22 cellular contexts compared by ENCODE assay signal in the genomic region with DNA sequence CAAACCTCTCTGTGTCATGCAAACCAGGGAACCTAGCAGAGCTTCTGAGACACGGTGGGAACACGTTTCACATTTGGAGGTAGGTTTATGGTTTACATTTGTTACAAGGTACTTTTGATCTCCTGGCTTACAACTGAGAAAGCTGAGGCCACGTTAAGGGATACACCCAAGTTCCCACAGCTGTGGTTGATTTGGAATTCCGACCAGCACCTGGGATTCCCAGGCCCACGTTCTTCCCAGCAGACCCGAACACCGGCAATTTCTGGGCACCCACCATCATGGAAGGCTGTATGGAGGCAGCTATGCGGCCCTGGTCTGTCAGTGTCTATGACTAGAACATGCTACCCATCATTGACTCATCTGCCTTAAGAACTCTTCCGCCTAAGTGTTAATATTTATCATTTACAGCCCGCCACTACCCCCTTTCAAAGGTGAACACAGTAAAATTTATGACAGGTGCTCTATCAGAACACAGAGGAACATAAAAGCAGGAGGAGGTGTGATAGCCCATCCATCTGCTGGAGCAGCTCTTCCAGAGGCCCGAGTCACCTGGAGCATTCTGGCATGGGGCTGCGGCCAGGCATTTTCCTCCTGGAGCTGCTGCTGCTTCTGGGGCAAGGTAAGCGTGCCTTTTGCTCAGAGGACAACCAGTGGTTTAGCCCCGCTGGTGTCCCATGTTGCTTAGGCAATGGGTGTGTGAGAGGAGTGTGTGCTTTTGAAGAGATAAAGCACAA.
"Had no signal": no experiment of that assay in that cellular context is flagged by ENCODE, and none has a peak within 500 bp of the region (broad histone marks: within the 10 kb centered on the region; RNA-seq: fewer than 3 reads in every experiment).

A gene with protein sequence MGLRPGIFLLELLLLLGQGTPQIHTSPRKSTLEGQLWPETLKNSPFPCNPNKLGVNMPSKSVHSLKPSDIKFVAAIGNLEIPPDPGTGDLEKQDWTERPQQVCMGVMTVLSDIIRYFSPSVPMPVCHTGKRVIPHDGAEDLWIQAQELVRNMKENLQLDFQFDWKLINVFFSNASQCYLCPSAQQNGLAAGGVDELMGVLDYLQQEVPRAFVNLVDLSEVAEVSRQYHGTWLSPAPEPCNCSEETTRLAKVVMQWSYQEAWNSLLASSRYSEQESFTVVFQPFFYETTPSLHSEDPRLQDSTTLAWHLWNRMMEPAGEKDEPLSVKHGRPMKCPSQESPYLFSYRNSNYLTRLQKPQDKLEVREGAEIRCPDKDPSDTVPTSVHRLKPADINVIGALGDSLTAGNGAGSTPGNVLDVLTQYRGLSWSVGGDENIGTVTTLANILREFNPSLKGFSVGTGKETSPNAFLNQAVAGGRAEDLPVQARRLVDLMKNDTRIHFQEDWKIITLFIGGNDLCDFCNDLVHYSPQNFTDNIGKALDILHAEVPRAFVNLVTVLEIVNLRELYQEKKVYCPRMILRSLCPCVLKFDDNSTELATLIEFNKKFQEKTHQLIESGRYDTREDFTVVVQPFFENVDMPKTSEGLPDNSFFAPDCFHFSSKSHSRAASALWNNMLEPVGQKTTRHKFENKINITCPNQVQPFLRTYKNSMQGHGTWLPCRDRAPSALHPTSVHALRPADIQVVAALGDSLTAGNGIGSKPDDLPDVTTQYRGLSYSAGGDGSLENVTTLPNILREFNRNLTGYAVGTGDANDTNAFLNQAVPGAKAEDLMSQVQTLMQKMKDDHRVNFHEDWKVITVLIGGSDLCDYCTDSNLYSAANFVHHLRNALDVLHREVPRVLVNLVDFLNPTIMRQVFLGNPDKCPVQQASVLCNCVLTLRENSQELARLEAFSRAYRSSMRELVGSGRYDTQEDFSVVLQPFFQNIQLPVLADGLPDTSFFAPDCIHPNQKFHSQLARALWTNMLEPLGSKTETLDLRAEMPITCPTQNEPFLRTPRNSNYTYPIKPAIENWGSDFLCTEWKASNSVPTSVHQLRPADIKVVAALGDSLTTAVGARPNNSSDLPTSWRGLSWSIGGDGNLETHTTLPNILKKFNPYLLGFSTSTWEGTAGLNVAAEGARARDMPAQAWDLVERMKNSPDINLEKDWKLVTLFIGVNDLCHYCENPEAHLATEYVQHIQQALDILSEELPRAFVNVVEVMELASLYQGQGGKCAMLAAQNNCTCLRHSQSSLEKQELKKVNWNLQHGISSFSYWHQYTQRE (N-terminal part only) (plus strand): TSS at position 510 of the 734 bp plus-strand sequence. CDS start 55 bp downstream, at position 565.

- DNase-seq: activated CD4-positive, alpha-beta memory T cell treated with anti-CD3 and anti-CD28 coated beads for 36 hours; activated CD4-positive, alpha-beta T cell treated with anti-CD3 and anti-CD28 coated beads for 48 hours; activated gamma-delta T cell treated with Interleukin-2 at 50 U/mL for 16 hours; activated naive CD4-positive, alpha-beta T cell treated with anti-CD3 and anti-CD28 coated beads, Interleukin-2, amount 50 U/mL, for 16 hours; activated T-cell treated with anti-CD3 and anti-CD28 coated beads, Interleukin-2, amount 50 U/mL, for 4 hours; amniotic stem cell; brain microvascular endothelial cell; caudate nucleus; heart right ventricle; left cardiac atrium; mammary epithelial cell; naive thymus-derived CD4-positive, alpha-beta T cell; right lobe of liver; stimulated activated CD4-positive, alpha-beta T cell treated with anti-CD3 and anti-CD28 coated beads, Interleukin-4, amount 100 ng/mL, for 24 hours; stimulated activated naive CD8-positive, alpha-beta T cell treated with anti-CD3 and anti-CD28 coated beads, Interleukin-15, amount 100 ng/mL, for 72 hours; substantia nigra; WERI-Rb-1 had no signal

- ATAC-seq: activated CD4-positive, CD25-positive, alpha-beta regulatory T cell treated with anti-CD3 and anti-CD28 coated beads, Interleukin-2, amount 50 U/mL, for 24 hours; activated T-cell treated with anti-CD3 and anti-CD28 coated beads, Interleukin-2, amount 50 U/mL, for 4 hours; activated T-helper 17 cell treated with anti-CD3 and anti-CD28 coated beads, Interleukin-2, amount 50 U/mL, for 72 hours; heart right ventricle; left cardiac atrium; naive thymus-derived CD4-positive, alpha-beta T cell; right lobe of liver; stimulated activated naive CD8-positive, alpha-beta T cell treated with anti-CD3 and anti-CD28 coated beads, Interleukin-15, amount 100 ng/mL, for 72 hours had no signal

- H3K4me3 Mint-ChIP-seq: activated CD4-positive, alpha-beta memory T cell treated with anti-CD3 and anti-CD28 coated beads for 36 hours; activated T-cell treated with anti-CD3 and anti-CD28 coated beads, Interleukin-2, amount 50 U/mL, for 4 hours; activated T-helper 17 cell treated with anti-CD3 and anti-CD28 coated beads, Interleukin-2, amount 50 U/mL, for 72 hours; mesothelial cell of epicardium; naive thymus-derived CD4-positive, alpha-beta T cell; stimulated activated memory B cell treated with anti-CD40 and anti-IgM and Interleukin-4, amounts not matched to agents 10 μg/mL and 1 μg/mL and 100 μg/mL, for 72 hours; stimulated activated naive CD8-positive, alpha-beta T cell treated with anti-CD3 and anti-CD28 coated beads, Interleukin-15, amount 100 ng/mL, for 72 hours had no signal

- H3K36me3 ChIP-seq: brain microvascular endothelial cell, heart right ventricle, right lobe of liver, tibial nerve, WERI-Rb-1 had no signal

- H3K9me3 ChIP-seq: heart right ventricle, right lobe of liver, tibial nerve had no signal

- H3K27me3 Mint-ChIP-seq: activated T-helper 17 cell treated with anti-CD3 and anti-CD28 coated beads, Interleukin-2, amount 50 U/mL, for 72 hours had no signal

- H3K9me3 Mint-ChIP-seq: activated CD4-positive, alpha-beta memory T cell treated with anti-CD3 and anti-CD28 coated beads for 36 hours; activated T-cell treated with anti-CD3 and anti-CD28 coated beads, Interleukin-2, amount 50 U/mL, for 4 hours; activated T-helper 17 cell treated with anti-CD3 and anti-CD28 coated beads, Interleukin-2, amount 50 U/mL, for 72 hours; mesothelial cell of epicardium; stimulated activated memory B cell treated with anti-CD40 and anti-IgM and Interleukin-4, amounts not matched to agents 10 μg/mL and 1 μg/mL and 100 μg/mL, for 72 hours had no signal

- H3K36me3 Mint-ChIP-seq: activated CD4-positive, alpha-beta memory T cell treated with anti-CD3 and anti-CD28 coated beads for 36 hours; mesothelial cell of epicardium; naive thymus-derived CD4-positive, alpha-beta T cell; stimulated activated memory B cell treated with anti-CD40 and anti-IgM and Interleukin-4, amounts not matched to agents 10 μg/mL and 1 μg/mL and 100 μg/mL, for 72 hours had no signal

- H3K4me1 Mint-ChIP-seq: activated T-helper 17 cell treated with anti-CD3 and anti-CD28 coated beads, Interleukin-2, amount 50 U/mL, for 72 hours; naive thymus-derived CD4-positive, alpha-beta T cell; stimulated activated memory B cell treated with anti-CD40 and anti-IgM and Interleukin-4, amounts not matched to agents 10 μg/mL and 1 μg/mL and 100 μg/mL, for 72 hours had no signal

- H3K4me3 ChIP-seq: heart right ventricle, right lobe of liver, tibial nerve had no signal

- H3K27ac Mint-ChIP-seq: activated CD4-positive, alpha-beta memory T cell treated with anti-CD3 and anti-CD28 coated beads for 36 hours; activated T-helper 17 cell treated with anti-CD3 and anti-CD28 coated beads, Interleukin-2, amount 50 U/mL, for 72 hours; mesothelial cell of epicardium; naive thymus-derived CD4-positive, alpha-beta T cell; stimulated activated memory B cell treated with anti-CD40 and anti-IgM and Interleukin-4, amounts not matched to agents 10 μg/mL and 1 μg/mL and 100 μg/mL, for 72 hours; stimulated activated naive CD8-positive, alpha-beta T cell treated with anti-CD3 and anti-CD28 coated beads, Interleukin-15, amount 100 ng/mL, for 72 hours had no signal

- H3K4me1 ChIP-seq: heart right ventricle, right lobe of liver, tibial nerve had no signal
